8 cellular contexts compared by ENCODE assay signal in the genomic region with DNA sequence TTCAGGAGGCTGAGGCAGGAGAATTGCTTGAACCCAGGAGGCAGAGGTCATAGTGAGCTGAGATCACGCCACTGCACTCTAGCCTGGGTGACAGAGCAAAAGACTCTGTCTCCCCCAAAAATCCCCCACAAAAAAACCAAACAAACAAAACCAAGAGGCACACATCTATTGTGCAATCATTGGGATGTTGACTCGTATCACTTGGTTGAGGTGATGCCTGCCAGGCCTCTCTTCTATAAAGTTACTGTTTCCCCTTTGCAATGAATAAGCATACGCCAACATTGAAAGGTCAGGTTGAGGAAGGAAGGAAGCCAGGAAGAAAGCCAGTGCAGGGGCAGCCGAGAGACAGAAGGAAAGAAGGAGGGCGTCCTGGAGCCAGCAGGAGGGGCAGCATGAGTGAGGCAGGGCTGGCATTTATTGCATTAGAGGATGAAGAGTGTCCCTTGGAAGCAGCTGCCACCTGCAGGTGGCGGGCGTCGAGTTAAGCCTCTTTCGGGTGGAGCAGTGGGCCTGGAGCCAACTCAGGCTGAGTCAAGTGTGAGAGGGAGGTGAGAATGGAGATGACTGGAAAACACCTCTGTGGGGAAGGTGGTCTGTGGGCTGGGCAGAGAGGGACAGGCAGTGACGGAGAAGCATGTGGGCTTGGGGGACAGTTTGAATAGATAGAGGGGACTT. TPM values are rescaled to one million over a fixed set of nuclear protein-coding genes. Genes with fewer than 3 reads are reported as not detected.
DNase-seq lines count a peak whose midpoint lies in the region; ATAC-seq, FAIRE-seq and TF ChIP-seq lines count a peak whose summit lies in the region.

No MANE protein-coding gene starts in this region.

- no peaks in the 10 kb centered on the region for H3K23me2 ChIP-seq in H1 (ENCODE audit: low read depth, low read length)

- no peak overlapping the region for H2AFZ ChIP-seq in H1 (ENCODE audit: low read length)

- no peak overlapping the region for H3K9ac ChIP-seq in H1 (replicated peaks in 1 of 4; ENCODE audit: extremely low read depth in 1 of 4, low read depth in 3 of 4, low read length in 3 of 4)

- no peak for TF ChIP-seq EP300 in H1 (IDR thresholded peaks at IDR 0.05; ENCODE audit: borderline replicate concordance in 1 of 2, low read depth in 2 of 2, low read length in 2 of 2)

- no peak overlapping the region for H3K4me2 ChIP-seq in H1 (ENCODE audit: insufficient read depth in 1 of 2, low read depth in 2 of 2, low read length in 2 of 2)

- no peak overlapping the region for H3K56ac ChIP-seq in H1 (replicated peaks; ENCODE audit: insufficient read length, low read depth, low read length)

- H3K36me3 ChIP-seq in H1 (ENCODE audit: control insufficient read depth in 2 of 4, insufficient read depth in 4 of 4, low read length in 3 of 4) (no peaks in the 10 kb centered on the region), pancreas (no peaks in the 10 kb centered on the region)

- no peaks in the 10 kb centered on the region for H4K20me1 ChIP-seq in H1 (replicated peaks in 1 of 2; ENCODE audit: control insufficient read depth in 1 of 2, insufficient read depth in 2 of 2, low read length in 2 of 2)

- no peak overlapping the region for H4K5ac ChIP-seq in H1 (ENCODE audit: insufficient read length, low read depth, low read length)

- intact Hi-C loops in pancreas (cut with DNase I), result loop anchor here in 1 of 3 donors (10.0 kb wide), 1 partner anchor 74 kb away; no protein-coding TSS in a partner anchor

- no peak overlapping the region for H3K14ac ChIP-seq in H1 (ENCODE audit: insufficient read length)

- no peak overlapping the region for H3K27ac ChIP-seq in H1 (ENCODE audit: low read depth, low read length)
- no peak overlapping the region for H3K27ac ChIP-seq in pancreas

- POLR2A ChIA-PET in H1 (lab: Charles Lee; ENCODE audit: partially characterized antibody), result interaction anchor here (0.6 kb wide), 1 partner anchor 311 kb away, joined by 4 read pairs; no protein-coding TSS in a partner anchor

- H3K4me3 ChIP-seq in H1 (ENCODE audit: extremely low read depth in 1 of 4, insufficient read depth in 2 of 4, low read depth in 3 of 4, low read length in 4 of 4) (no peak overlapping the region), pancreas (no peak overlapping the region)

- no peak overlapping the region for H4K91ac ChIP-seq in H1 (replicated peaks; ENCODE audit: insufficient read length, low read length)

- CTCF ChIA-PET in H1 (lab: Charles Lee; ENCODE audit: partially characterized antibody), result interaction anchor here (0.8 to 15.3 kb wide), 10 partner anchors 9 to 199 kb away, joined by 3 to 224 read pairs (median 4); no protein-coding TSS in a partner anchor

- H2AK5ac ChIP-seq in H1 (ENCODE audit: low read depth, low read length), result no peak overlapping the region

- no peak overlapping the region for H2BK20ac ChIP-seq in H1 (ENCODE audit: low read length)

- H3K79me2 ChIP-seq in H1 (ENCODE audit: control insufficient read depth in 1 of 2, insufficient read depth in 2 of 2, low read length in 2 of 2), result no peaks in the 10 kb centered on the region

- peak overlapping the region; percentile 35; the same call in 1 of the 2 replicates for H2BK12ac ChIP-seq in H1 (ENCODE audit: low read depth, low read length)

- no peak overlapping the region for H3K23ac ChIP-seq in H1 (ENCODE audit: insufficient read length)

- H3K9me3 ChIP-seq in H1 (ENCODE audit: insufficient read depth in 2 of 2, low read depth in 1 of 2, low read length in 1 of 2), result no peaks in the 10 kb centered on the region
- no peaks in the 10 kb centered on the region for H3K9me3 ChIP-seq in pancreas

- H4K8ac ChIP-seq in H1 (ENCODE audit: extremely low read depth, insufficient read depth, low read length), result no peak overlapping the region

- peak; percentile 33 for DNase-seq in EH (ENCODE audit: low read depth)
- DNase-seq in KG1 (lab: John Stamatoyannopoulos, UW), result peak; percentile 7
- DNase-seq in RPMI7951 (ENCODE audit: low read depth), result peak; percentile 71
- DNase-seq in H1 (ENCODE audit: low read depth in 1 of 2, low spot score in 2 of 2), result no peak
- peak; percentile 53 to 84 (median 72) for DNase-seq in pancreas
- DNase-seq in effector CD8-positive, alpha-beta T cell (lab: John Stamatoyannopoulos, UW), result no peak
- no peak for DNase-seq in Ammon's horn (ENCODE audit: low spot score)

- 54% methylated on average over 10 of the region's 10 CpGs; no CpG with 5 or more reads in 1 of the 2 experiments for WGBS in H1 (ENCODE audit: extremely low coverage in 1 of 2, insufficient coverage in 1 of 2, insufficient read length in 1 of 2, insufficient replicate concordance in 2 of 2, low coverage in 1 of 2, low lambda C conversion rate in 2 of 2, missing lambda C conversion rate in 1 of 2), 2 experiments
- WGBS in pancreas, 2 donors, result 36 to 37% methylated on average over 10 of the region's 10 CpGs

- H3K4me1 ChIP-seq in H1 (replicated peaks in 1 of 4; ENCODE audit: control insufficient read depth in 3 of 4, insufficient read depth in 4 of 4, low read length in 3 of 4) (no peaks in the 10 kb centered on the region; a peak in 1 of 7 replicates), pancreas (no peaks in the 10 kb centered on the region)

- peak; percentile 32 to 57 (median 43) for ATAC-seq in pancreas
- ATAC-seq in GM21825 (IDR thresholded peaks at IDR 0.05; ENCODE audit: unreplicated experiment), result no peak

- no peak overlapping the region for H2BK5ac ChIP-seq in H1 (ENCODE audit: low read depth, low read length)

- H3K79me1 ChIP-seq in H1 (ENCODE audit: low read depth, low read length), result no peaks in the 10 kb centered on the region

- TF ChIP-seq CTCF in H1 (IDR thresholded peaks at IDR 0.05; ENCODE audit: control extremely low read depth in 1 of 3, insufficient read depth in 1 of 3, low read depth in 1 of 3, low read length in 3 of 3) (peak; percentile 66 to 72 (median 71)), pancreas (IDR thresholded peaks at IDR 0.05) (no peak)

- H3K27me3 ChIP-seq in H1 (replicated peaks in 1 of 4; ENCODE audit: control insufficient read depth in 3 of 4, extremely low read depth in 1 of 4, insufficient read depth in 3 of 4, low read length in 3 of 4), result peaks cover 0 to 5% (median 0%) of the 10 kb centered on the region in 4 experiments; a peak in 2 of 7 replicates
- no peaks in the 10 kb centered on the region for H3K27me3 ChIP-seq in pancreas

- peak; percentile 43 to 59; a peak in 3 of 4 replicates for TF ChIP-seq RAD21 in H1 (IDR thresholded peaks at IDR 0.05 in 1 of 2, conservative IDR thresholded peaks at IDR 0.05 in 1 of 2; ENCODE audit: low read depth in 2 of 2, low read length in 2 of 2)

- TF ChIP-seq POLR2A in H1 (IDR thresholded peaks at IDR 0.05; ENCODE audit: control extremely low read depth in 1 of 2, low read depth in 2 of 2, low read length in 2 of 2), result no peak

- no peak overlapping the region for H2BK15ac ChIP-seq in H1 (ENCODE audit: low read length)

- FAIRE-seq in H1 (lab: Jason Lieb, UNC), result no peak
- no peak for FAIRE-seq in pancreas (lab: Jason Lieb, UNC)

- H3K4ac ChIP-seq in H1 (replicated peaks; ENCODE audit: insufficient read length, low read depth, low read length), result no peak overlapping the region

- H2BK120ac ChIP-seq in H1 (replicated peaks; ENCODE audit: low read depth, low read length), result no peak overlapping the region

- H3K18ac ChIP-seq in H1 (ENCODE audit: extremely low read depth, low read length), result no peak overlapping the region

TF ChIP-seq in H1, 55 proteins besides CTCF, POLR2A, EP300 and RAD21:
- 0 out of 2 replicates have a peak, but pooled peaks have one; percentile 18 for TF ChIP-seq TCF12 (IDR thresholded peaks at IDR 0.05; ENCODE audit: low read depth, low read length)
- TF ChIP-seq, protein P1, sequence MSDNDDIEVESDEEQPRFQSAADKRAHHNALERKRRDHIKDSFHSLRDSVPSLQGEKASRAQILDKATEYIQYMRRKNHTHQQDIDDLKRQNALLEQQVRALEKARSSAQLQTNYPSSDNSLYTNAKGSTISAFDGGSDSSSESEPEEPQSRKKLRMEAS (IDR thresholded peaks at IDR 0.05), result peak; percentile 61; the same call in 1 of the 2 replicates
- peak; percentile 87 for TF ChIP-seq CEBPB (IDR thresholded peaks at IDR 0.05; ENCODE audit: low read depth, low read length)
- TF ChIP-seq, protein P2, sequence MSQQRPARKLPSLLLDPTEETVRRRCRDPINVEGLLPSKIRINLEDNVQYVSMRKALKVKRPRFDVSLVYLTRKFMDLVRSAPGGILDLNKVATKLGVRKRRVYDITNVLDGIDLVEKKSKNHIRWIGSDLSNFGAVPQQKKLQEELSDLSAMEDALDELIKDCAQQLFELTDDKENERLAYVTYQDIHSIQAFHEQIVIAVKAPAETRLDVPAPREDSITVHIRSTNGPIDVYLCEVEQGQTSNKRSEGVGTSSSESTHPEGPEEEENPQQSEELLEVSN (IDR thresholded peaks at IDR 0.05), result peak; percentile 48
- no peak for TF ChIP-seq GABPA (IDR thresholded peaks at IDR 0.05; ENCODE audit: borderline replicate concordance, insufficient read depth, low read length)
- no peak for TF ChIP-seq SAP30 (IDR thresholded peaks at IDR 0.05; ENCODE audit: insufficient read depth, insufficient replicate concordance, low read length)

RNA-seq across cellular contexts. Expression of a gene that starts 8.3 kb away (rescaled TPM):
- 31.4 and 52.5 TPM in 2 replicates for total RNA-seq in RPMI7951 (2014; rRNA removed; shearing (Covaris generic))
- total RNA-seq in H1 (2021; fragmentation: NEBNext Ultra II Directional; extraction: Animal tissue kit (Norgen Biotek cat#: 25700)), result 3.0 and 3.2 TPM in 2 replicates
- 1.4 and 1.9 TPM in 2 replicates for polyA plus RNA-seq in H1 (2011; rRNA removed)
- polyA plus RNA-seq in H1 (2011; cell fraction: cytosol; rRNA removed), result 1.0 TPM
- polyA plus RNA-seq in H1 (2011; cell fraction: nucleus; rRNA removed), result 4.7 TPM
- 1.5 to 3.6 TPM (median 2.6 TPM) in 4 replicates for polyA plus RNA-seq in H1 (2012, experiment 1 of 2)
- polyA plus RNA-seq in H1 (2012, experiment 2 of 2), result 1.6 TPM
- 3.1 TPM for polyA plus RNA-seq in H1 (2013, experiment 1 of 2)
- polyA plus RNA-seq in H1 (2013, experiment 2 of 2), result 2.0 TPM
- polyA minus RNA-seq in H1 (2011; rRNA and poly(A)+ RNA removed), result 2.5 and 3.3 TPM in 2 replicates
- 2.3 TPM for polyA minus RNA-seq in H1 (2011; cell fraction: cytosol; rRNA and poly(A)+ RNA removed)
- 3.6 TPM for polyA minus RNA-seq in H1 (2011; cell fraction: nucleus; rRNA and poly(A)+ RNA removed)
- total RNA-seq in pancreas, result 1 to 10 TPM in 2 of 6 donors, under 1 TPM in 4; 0.35 to 1.2 (median 0.95) TPM
- polyA plus RNA-seq in pancreas, result 1 to 10 TPM; 2.9 to 3.1 TPM

Comparison
In these comparisons a context has a peak if more than half of its experiments do, and no peak if none do; other contexts are left out.
1. DNase-seq: peak in EH (single experiment), KG1 (single experiment), RPMI7951 (single experiment) and pancreas (6 of 6); none in H1 (0 of 2), effector CD8-positive, alpha-beta T cell (single experiment) and Ammon's horn (single experiment).
2. CTCF ChIP-seq: peak in H1 (3 of 3); none in pancreas (0 of 4).